ENCODE assay signal across 1 cellular context in genomic region chr12:15899282-15899870, GRCh38.
TF ChIP-seq lines count a peak whose summit lies in the region.

No MANE protein-coding gene starts in this region.

TF ChIP-seq in endothelial cell of umbilical vein, 7 proteins besides CTCF, POLR2A, EP300 and RAD21 (continued from another document):
- TF ChIP-seq MAX (IDR thresholded peaks at IDR 0.05; ENCODE audit: insufficient read depth, insufficient read length), result no peak
- no peak for TF ChIP-seq FOS (IDR thresholded peaks at IDR 0.05; ENCODE audit: borderline replicate concordance, insufficient read depth, low read length)
